In genomic region chr4:121869841-121870822, GRCh38 we compare ENCODE assay signal across 1 cellular context.
A peak's percentile ranks its signal among the peaks of the same experiment; 100 is the strongest.
TF ChIP-seq lines count a peak whose summit lies in the region.

TSS of gene BBS7 (minus strand) at chr4:121870474. CDS start at chr4:121870313, 161 bp downstream.

TF ChIP-seq in K562, 482 proteins besides CTCF, POLR2A, EP300 and RAD21 (continued from another document):
- TF ChIP-seq KDM5B (IDR thresholded peaks at IDR 0.05; ENCODE audit: insufficient replicate concordance, low read depth, low read length) = peak; percentile 76
- TF ChIP-seq CCAR2 (IDR thresholded peaks at IDR 0.05; ENCODE audit: low read depth, low read length) = no peak
- no peak for TF ChIP-seq GATAD2B (IDR thresholded peaks at IDR 0.05; ENCODE audit: borderline replicate concordance)
- no peak for TF ChIP-seq ZNF217 (CRISPR knock-in tag; IDR thresholded peaks at IDR 0.05)
- TF ChIP-seq SUPT5H (IDR thresholded peaks at IDR 0.05) = peak; percentile 85
- TF ChIP-seq DPF2 (IDR thresholded peaks at IDR 0.05) = peak; percentile 74
- peak; percentile 35; the same call in 1 of the 2 replicates for TF ChIP-seq NBN (IDR thresholded peaks at IDR 0.05; ENCODE audit: low read depth)
- TF ChIP-seq CXXC5 (CRISPR knock-in tag; IDR thresholded peaks at IDR 0.05) = peak; percentile 63
- TF ChIP-seq ATF1 (CRISPR knock-in tag; IDR thresholded peaks at IDR 0.05) = peak; percentile 71
- peak; percentile 97 for TF ChIP-seq ATF1 (tag; IDR thresholded peaks at IDR 0.05)
- TF ChIP-seq FOXM1 (IDR thresholded peaks at IDR 0.05; ENCODE audit: low read depth) = 0 out of 2 replicates have a peak, but pooled peaks have one; percentile 6
- no peak for TF ChIP-seq FOXM1 (CRISPR knock-in tag; IDR thresholded peaks at IDR 0.05; ENCODE audit: low read depth)
- 0 out of 4 replicates have a peak, but pooled peaks of 1 of the 2 experiments have one; percentile 16 for TF ChIP-seq UBTF (IDR thresholded peaks at IDR 0.05; ENCODE audit: borderline replicate concordance in 1 of 2, low read depth in 2 of 2, low read length in 2 of 2)
- TF ChIP-seq MBD2 (IDR thresholded peaks at IDR 0.05; ENCODE audit: borderline replicate concordance, low read depth) = peak; percentile 47; the same call in 1 of the 2 replicates
- no peak for TF ChIP-seq NFATC3 (IDR thresholded peaks at IDR 0.05)
- peak; percentile 69 for TF ChIP-seq ATF3 (IDR thresholded peaks at IDR 0.05)
- TF ChIP-seq ATF3 (CRISPR knock-in tag; conservative IDR thresholded peaks at IDR 0.05) = no peak
- no peak for TF ChIP-seq GABPB2 (CRISPR knock-in tag; conservative IDR thresholded peaks at IDR 0.05)
- no peak for TF ChIP-seq ETV6 (IDR thresholded peaks at IDR 0.05; ENCODE audit: borderline replicate concordance in 1 of 2, low read depth in 2 of 2, low read length in 1 of 2)
- no peak for TF ChIP-seq ETV6 (CRISPR knock-in tag; IDR thresholded peaks at IDR 0.05; ENCODE audit: borderline replicate concordance)
- TF ChIP-seq MAX (CRISPR knock-in tag; IDR thresholded peaks at IDR 0.05) = peak; percentile 23; the same call in 1 of the 2 replicates
- peak; percentile 76 for TF ChIP-seq VEZF1 (CRISPR knock-in tag; IDR thresholded peaks at IDR 0.05)
- peak; percentile 82; the same call in 1 of the 2 replicates for TF ChIP-seq MTA3 (IDR thresholded peaks at IDR 0.05; ENCODE audit: borderline replicate concordance)
- peak in 1 of 3 experiments; percentile 16 for TF ChIP-seq YY1 (IDR thresholded peaks at IDR 0.05; ENCODE audit: borderline replicate concordance in 1 of 3, control insufficient read depth in 1 of 3, extremely low read depth in 1 of 3, insufficient read depth in 3 of 3, insufficient read length in 1 of 3, insufficient replicate concordance in 2 of 3, low read depth in 1 of 3, low read length in 2 of 3)
- TF ChIP-seq ZNF316 (IDR thresholded peaks at IDR 0.05) = peak; percentile 26; the same call in 1 of the 2 replicates
- no peak for TF ChIP-seq ZBTB8A (IDR thresholded peaks at IDR 0.05; ENCODE audit: partially characterized antibody)
- peak; percentile 23 to 75 for TF ChIP-seq KDM1A (IDR thresholded peaks at IDR 0.05)
- TF ChIP-seq RFX1 (IDR thresholded peaks at IDR 0.05) = peak; percentile 80
- TF ChIP-seq SMARCA4 (IDR thresholded peaks at IDR 0.05) = 0 out of 2 replicates have a peak, but pooled peaks have one; percentile 46
- TF ChIP-seq POLR2B (IDR thresholded peaks at IDR 0.05; ENCODE audit: low read depth, partially characterized antibody) = peak; percentile 72
- no peak for TF ChIP-seq ZNF253 (CRISPR knock-in tag; conservative IDR thresholded peaks at IDR 0.05)
- TF ChIP-seq POLR2G (IDR thresholded peaks at IDR 0.05; ENCODE audit: low read depth, low read length) = peak; percentile 87
- 0 out of 4 replicates have a peak, but pooled peaks of 1 of the 2 experiments have one; percentile 70 for TF ChIP-seq SRF (CRISPR knock-in tag; IDR thresholded peaks at IDR 0.05)
- no peak for TF ChIP-seq ZFPM2 (CRISPR knock-in tag; IDR thresholded peaks at IDR 0.05)
- no peak for TF ChIP-seq ELF2 (CRISPR knock-in tag; IDR thresholded peaks at IDR 0.05)
- TF ChIP-seq EP400 (IDR thresholded peaks at IDR 0.05) = 0 out of 2 replicates have a peak, but pooled peaks have one; percentile 32
- TF ChIP-seq POLR3A (IDR thresholded peaks at IDR 0.05; ENCODE audit: borderline replicate concordance, extremely low read depth, insufficient read depth, insufficient read length) = no peak
- 0 out of 2 replicates have a peak, but pooled peaks have one; percentile 32 for TF ChIP-seq ARID1B (IDR thresholded peaks at IDR 0.05)
- no peak for TF ChIP-seq MGA (IDR thresholded peaks at IDR 0.05)
- TF ChIP-seq CREM (IDR thresholded peaks at IDR 0.05; ENCODE audit: low read depth) = peak; percentile 96
- TF ChIP-seq PML (IDR thresholded peaks at IDR 0.05; ENCODE audit: low read length) = peak; percentile 44; the same call in 1 of the 2 replicates
- TF ChIP-seq ZBTB2 (IDR thresholded peaks at IDR 0.05) = peak; percentile 56; the same call in 1 of the 2 replicates
- no peak for TF ChIP-seq KAT7 (CRISPR knock-in tag; IDR thresholded peaks at IDR 0.05; ENCODE audit: borderline replicate concordance)
TF ChIP-seq in K562: peak in this region for 61.
